ENCODE assay signal across 22 cellular contexts in genomic region chr3:39137435-39137936, GRCh38. TPM values are rescaled to one million over a fixed set of nuclear protein-coding genes. Genes with fewer than 3 reads are reported as not detected.
DNase-seq lines count a peak whose midpoint lies in the region; ATAC-seq and TF ChIP-seq lines count a peak whose summit lies in the region.
"Had no signal": no experiment of that assay in that cellular context is flagged by ENCODE, and none has a peak within 500 bp of the region (broad histone marks: within the 10 kb centered on the region; RNA-seq: fewer than 3 reads in every experiment).

No MANE protein-coding gene starts in this region.

- H3K4me3 ChIP-seq in right cardiac atrium (ENCODE audit: low read length) (no peak overlapping the region), right atrium auricular region (no peak overlapping the region)
- H3K4me3 ChIP-seq: gastroesophageal sphincter, hepatocyte, lung, mucosa of descending colon, tibial artery had no signal

- DNase-seq in right cardiac atrium (peak in 2 of 3 donors; percentile 52 to 59), right atrium auricular region (ENCODE audit: low spot score) (no peak), WTC11 (ENCODE audit: low spot score) (no peak), naive B cell (no peak), NOMO-1 treated with dmso at 0.1 percent for 144 hours (lab: John Stamatoyannopoulos, UW; ENCODE audit: unreplicated experiment) (no peak)
- DNase-seq: activated CD4-positive, alpha-beta T cell treated with anti-CD3 and anti-CD28 coated beads for 1 hour; activated gamma-delta T cell treated with Interleukin-2 at 50 U/mL for 16 hours; brain microvascular endothelial cell; HCEC 1CT; mucosa of descending colon; NCI-H146; SHP77 had no signal

- H3K4me1 ChIP-seq in right cardiac atrium (ENCODE audit: control insufficient read depth, insufficient read depth, low read length) (peaks cover 37% of the 10 kb centered on the region), right atrium auricular region (peaks cover 0 to 80% of the 10 kb centered on the region in 2 donors)

- 95% methylated on average over 18 of the region's 18 CpGs for WGBS in right cardiac atrium

- intact Hi-C loops in right cardiac atrium (cut with DNase I) = no loop called here

- ATAC-seq in right cardiac atrium = no peak
- ATAC-seq in WTC11 = no peak
- no peak for ATAC-seq in naive B cell (ENCODE audit: low read depth in 2 of 2)
- no peak for ATAC-seq in GM19035 (IDR thresholded peaks at IDR 0.05; ENCODE audit: unreplicated experiment)
- no peak for ATAC-seq in HG03571 (IDR thresholded peaks at IDR 0.05; ENCODE audit: unreplicated experiment)
- ATAC-seq: gastroesophageal sphincter, mucosa of descending colon, Panc1 had no signal

- no peaks in the 10 kb centered on the region for H3K9me3 ChIP-seq in right cardiac atrium (ENCODE audit: control insufficient read depth, low read length)
- H3K9me3 ChIP-seq in right atrium auricular region = no peaks in the 10 kb centered on the region
- H3K9me3 ChIP-seq: gastroesophageal sphincter, mucosa of descending colon, tibial artery had no signal

- H3K4me1 Mint-ChIP-seq in WTC11 (peaks cover 5% of the 10 kb centered on the region), naive B cell (peaks cover 18 to 27% (median 26%) of the 10 kb centered on the region in 3 donors)

- peaks cover 14% of the 10 kb centered on the region for H3K36me3 ChIP-seq in right atrium auricular region

- H3K27me3 Mint-ChIP-seq in WTC11 (ENCODE audit: low read depth) = no peaks in the 10 kb centered on the region
- no peaks in the 10 kb centered on the region for H3K27me3 Mint-ChIP-seq in naive B cell

- POLR2A ChIA-PET in WTC11 (lab: Charles Lee) = no interaction called here

- H3K36me3 Mint-ChIP-seq in WTC11 (peaks cover 3% of the 10 kb centered on the region), naive B cell (peaks cover 0 to 12% of the 10 kb centered on the region in 2 donors)

- H3K27ac Mint-ChIP-seq in WTC11 (peak overlapping the region; percentile 52; the same call in 1 of the 2 replicates), naive B cell (peak overlapping the region in 5 of 6 donors; percentile 46 to 88 (median 58))
- H3K27ac Mint-ChIP-seq: T-helper 2 cell treated with Interferon-gamma antibody and Interleukin-4, amounts not matched to agents 5 μg/mL and 100 μg/mL, for 36 hours had no signal

- H3K27ac ChIP-seq in right cardiac atrium (ENCODE audit: low read length) = no peak overlapping the region
- no peak overlapping the region for H3K27ac ChIP-seq in right atrium auricular region
- H3K27ac ChIP-seq: brain microvascular endothelial cell, C4-2B, hepatocyte had no signal

- TF ChIP-seq CTCF in right atrium auricular region (IDR thresholded peaks at IDR 0.05) (no peak), WTC11 (IDR thresholded peaks at IDR 0.05) (no peak)

- H3K9me3 Mint-ChIP-seq in WTC11 = no peaks in the 10 kb centered on the region
- no peaks in the 10 kb centered on the region for H3K9me3 Mint-ChIP-seq in naive B cell
- H3K9me3 Mint-ChIP-seq: neural crest cell; T-helper 2 cell treated with Interferon-gamma antibody and Interleukin-4, amounts not matched to agents 5 μg/mL and 100 μg/mL, for 36 hours had no signal

- no peak overlapping the region for H3K4me3 Mint-ChIP-seq in WTC11
- peak overlapping the region in 3 of 8 donors; percentile 42 to 59 (median 58) for H3K4me3 Mint-ChIP-seq in naive B cell
- H3K4me3 Mint-ChIP-seq: neural crest cell; T-helper 2 cell treated with Interferon-gamma antibody and Interleukin-4, amounts not matched to agents 5 μg/mL and 100 μg/mL, for 36 hours had no signal

- H3K27me3 ChIP-seq in right cardiac atrium (ENCODE audit: control insufficient read depth, insufficient read depth) (no peaks in the 10 kb centered on the region), right atrium auricular region (no peaks in the 10 kb centered on the region)
- H3K27me3 ChIP-seq: brain microvascular endothelial cell, gastroesophageal sphincter, hepatocyte, tibial artery had no signal

- CTCF ChIA-PET in WTC11 (lab: Charles Lee) = interaction anchor here (0.9 to 2.2 kb wide), 4 partner anchors 12 to 151 kb away, joined by 3 to 15 read pairs (median 4); no protein-coding TSS in a partner anchor

TF ChIP-seq in WTC11, 78 proteins besides CTCF, POLR2A, EP300 and RAD21:
- TF ChIP-seq TEAD4 (CRISPR knock-in tag; IDR thresholded peaks at IDR 0.05) (no peak), ZBTB21 (CRISPR knock-in tag; IDR thresholded peaks at IDR 0.05; ENCODE audit: borderline replicate concordance) (no peak), ZNF396 (CRISPR knock-in tag; IDR thresholded peaks at IDR 0.05; ENCODE audit: borderline replicate concordance) (no peak), ZNF423 (CRISPR knock-in tag; IDR thresholded peaks at IDR 0.05) (no peak), PREB (CRISPR knock-in tag; IDR thresholded peaks at IDR 0.05; ENCODE audit: borderline replicate concordance) (no peak), CREB1 (CRISPR knock-in tag; IDR thresholded peaks at IDR 0.05) (no peak), RORB (CRISPR knock-in tag; IDR thresholded peaks at IDR 0.05) (no peak), FOXJ3 (CRISPR knock-in tag; IDR thresholded peaks at IDR 0.05; ENCODE audit: borderline replicate concordance) (no peak), MYBL2 (CRISPR knock-in tag; IDR thresholded peaks at IDR 0.05) (no peak), ATF1 (CRISPR knock-in tag; IDR thresholded peaks at IDR 0.05) (no peak), ZNF138 (CRISPR knock-in tag; conservative IDR thresholded peaks at IDR 0.05) (no peak), OVOL2 (CRISPR knock-in tag; IDR thresholded peaks at IDR 0.05; ENCODE audit: borderline replicate concordance) (no peak)

RNA-seq across cellular contexts. Expression of gene CSRNP1, which starts 15.9 kb away (rescaled TPM):
- total RNA-seq in right cardiac atrium (10 to 100 TPM; 10.9 to 33.2 (median 15.7) TPM), right atrium auricular region (10 to 100 TPM; 48.0 to 49.5 TPM), WTC11 (2021) (8.0 to 8.7 TPM (median 8.5 TPM) in 3 replicates)
- polyA plus RNA-seq in right cardiac atrium (30.5 TPM), naive B cell (ENCODE audit: low read depth in 6 of 6) (10 to 100 TPM; 47.3 to 99.7 (median 64.4) TPM)

RNA-seq across cellular contexts. Expression of gene TTC21A, which starts 30.0 kb away (rescaled TPM):
- total RNA-seq in right cardiac atrium (1 to 10 TPM; 1.9 to 3.4 (median 2.5) TPM), right atrium auricular region (1 to 10 TPM in 1 of 2 donors, under 1 TPM in 1; 0.85 to 1.8 TPM), WTC11 (2021) (3.8 to 4.6 TPM (median 4.4 TPM) in 3 replicates)
- polyA plus RNA-seq in right cardiac atrium (2.0 TPM), naive B cell (ENCODE audit: low read depth in 6 of 6) (10 to 100 TPM in 4 of 6 donors, 1 to 10 TPM in 2; 3.8 to 14.8 (median 11.2) TPM)

RNA-seq across cellular contexts. Expression of gene GORASP1, which starts 30.1 kb away (rescaled TPM):
- total RNA-seq in right cardiac atrium (10 to 100 TPM; 43.7 to 53.4 (median 47.4) TPM), right atrium auricular region (10 to 100 TPM; 34.3 to 38.8 TPM), WTC11 (2021) (44.6 to 50.7 TPM (median 47.4 TPM) in 3 replicates)
- polyA plus RNA-seq in right cardiac atrium (26.3 TPM), naive B cell (ENCODE audit: low read depth in 6 of 6) (10 to 100 TPM; 19.7 to 36.7 (median 27.2) TPM)

RNA-seq across cellular contexts. Expression of gene XIRP1, which starts 54.9 kb away (rescaled TPM):
- total RNA-seq in right cardiac atrium = 100 to 1,000 TPM; 152 to 278 (median 176) TPM
- polyA plus RNA-seq in right cardiac atrium = 453 TPM
- 1,000 to 10,000 TPM in 1 of 2 donors, 100 to 1,000 TPM in 1; 319 to 1,274 TPM for total RNA-seq in right atrium auricular region
- not detected in 3 replicates for total RNA-seq in WTC11 (2021)
- under 1 TPM in 1 of 6 donors, not detected in 5; 0.05 TPM for polyA plus RNA-seq in naive B cell (ENCODE audit: low read depth in 6 of 6)
- total RNA-seq: neural crest cell had no signal

Comparison
In these comparisons a context has a peak if more than half of its experiments do, and no peak if none do; other contexts are left out.
1. DNase-seq: peak in right cardiac atrium (2 of 3); none in right atrium auricular region (single experiment), WTC11 (single experiment), naive B cell (single experiment) and NOMO-1 treated with dmso at 0.1 percent for 144 hours (single experiment).